ENCODE assay signal across 21 cellular contexts in genomic region chrX:124194209-124194608, GRCh38.
A peak's percentile ranks its signal among the peaks of the same experiment; 100 is the strongest.
DNase-seq lines count a peak whose midpoint lies in the region; ATAC-seq and TF ChIP-seq lines count a peak whose summit lies in the region.
"Had no signal": no experiment of that assay in that cellular context is flagged by ENCODE, and none has a peak within 500 bp of the region (broad histone marks: within the 10 kb centered on the region; RNA-seq: fewer than 3 reads in every experiment).

No MANE protein-coding gene starts in this region.

- no peak for TF ChIP-seq POLR2A in body of pancreas (IDR thresholded peaks at IDR 0.05)

- H3K27ac Mint-ChIP-seq in CD8-positive, alpha-beta T cell, result no peak overlapping the region
- H3K27ac Mint-ChIP-seq: stimulated activated memory B cell treated with anti-CD40 and anti-IgM and Interleukin-4, amounts not matched to agents 10 μg/mL and 1 μg/mL and 100 μg/mL, for 72 hours; T-cell; WTC11 had no signal

- CTCF ChIA-PET in CD8-positive, alpha-beta T cell (lab: Charles Lee), result no interaction called here

- H3K27me3 Mint-ChIP-seq in CD8-positive, alpha-beta T cell (ENCODE audit: low read depth), result no peaks in the 10 kb centered on the region
- H3K27me3 Mint-ChIP-seq: stimulated activated memory B cell treated with anti-CD40 and anti-IgM and Interleukin-4, amounts not matched to agents 10 μg/mL and 1 μg/mL and 100 μg/mL, for 72 hours; T-cell had no signal

- no peaks in the 10 kb centered on the region for H3K4me1 Mint-ChIP-seq in CD8-positive, alpha-beta T cell (ENCODE audit: low read depth)
- H3K4me1 Mint-ChIP-seq: stimulated activated memory B cell treated with anti-CD40 and anti-IgM and Interleukin-4, amounts not matched to agents 10 μg/mL and 1 μg/mL and 100 μg/mL, for 72 hours; T-cell had no signal

- no peaks in the 10 kb centered on the region for H3K36me3 ChIP-seq in body of pancreas (replicated peaks in 1 of 2; ENCODE audit: insufficient read depth in 1 of 2, low read depth in 2 of 2)
- no peaks in the 10 kb centered on the region for H3K36me3 ChIP-seq in CD8-positive, alpha-beta T cell (ENCODE audit: insufficient read depth, low read length)
- H3K36me3 ChIP-seq: esophagus squamous epithelium had no signal

- H3K27ac ChIP-seq in body of pancreas, result no peak overlapping the region
- no peak overlapping the region for H3K27ac ChIP-seq in CD8-positive, alpha-beta T cell (ENCODE audit: low read depth, low read length)

- H3K27me3 ChIP-seq in body of pancreas, result no peaks in the 10 kb centered on the region
- H3K27me3 ChIP-seq in CD8-positive, alpha-beta T cell (ENCODE audit: insufficient read depth, low read length), result no peaks in the 10 kb centered on the region
- H3K27me3 ChIP-seq: esophagus squamous epithelium had no signal

- H3K4me1 ChIP-seq in body of pancreas, result no peaks in the 10 kb centered on the region
- no peaks in the 10 kb centered on the region for H3K4me1 ChIP-seq in CD8-positive, alpha-beta T cell (ENCODE audit: insufficient read depth, low read length)
- H3K4me1 ChIP-seq: esophagus squamous epithelium had no signal

- intact Hi-C loops in body of pancreas (cut with DNase I) (no loop called here), sciatic nerve (cut with DNase I) (no loop called here)
- intact Hi-C loops in CD8-positive, alpha-beta T cell (cut with DNase I, micrococcal nuclease), result no loop called here

- H3K36me3 Mint-ChIP-seq in CD8-positive, alpha-beta T cell, result no peaks in the 10 kb centered on the region
- H3K36me3 Mint-ChIP-seq: natural killer cell treated with Interleukin-12 subunit alpha and Interleukin-12 subunit beta and Interleukin-15 and Interleukin-18, amount 100 ng/mL, for 72 hours; stimulated activated memory B cell treated with anti-CD40 and anti-IgM and Interleukin-4, amounts not matched to agents 10 μg/mL and 1 μg/mL and 100 μg/mL, for 72 hours; T-cell; WTC11 had no signal

- H3K9me3 ChIP-seq in body of pancreas, result no peaks in the 10 kb centered on the region
- H3K9me3 ChIP-seq in CD8-positive, alpha-beta T cell (ENCODE audit: low read length), result no peaks in the 10 kb centered on the region
- H3K9me3 ChIP-seq: esophagus squamous epithelium had no signal

- WGBS in body of pancreas, 2 donors, result 72 to 95% methylated on average over 2 to 6 of the region's 6 CpGs

- DNase-seq in Daoy (ENCODE audit: low read depth) (peak; percentile 11), body of pancreas (peak; percentile 13 to 24 (median 19)), lung microvascular endothelial cell (ENCODE audit: low read depth in 2 of 2) (peak; percentile 5 to 54), sciatic nerve (ENCODE audit: low spot score) (no peak), DMS 273 treated with DMSO at 0.1 percent for 48 hours (lab: John Stamatoyannopoulos, UW) (no peak)
- DNase-seq in stimulated activated CD4-positive, alpha-beta T cell treated with anti-CD3 and anti-CD28 coated beads, Interleukin-2, amount 100 ng/mL, for 48 hours, result no peak
- DNase-seq in CD8-positive, alpha-beta T cell, result no peak
- DNase-seq: activated CD8-positive, alpha-beta memory T cell treated with anti-CD3 and anti-CD28 coated beads for 24 hours; activated gamma-delta T cell treated with Interleukin-2 at 50 U/mL for 16 hours; Calu3; dermis blood vessel endothelial cell; esophagus squamous epithelium; kidney; NCI-H2081; NCI-H69; T-cell had no signal

- H3K4me3 ChIP-seq in body of pancreas, result no peak overlapping the region
- H3K4me3 ChIP-seq in CD8-positive, alpha-beta T cell (ENCODE audit: low read depth, low read length), result no peak overlapping the region
- H3K4me3 ChIP-seq: esophagus squamous epithelium, smooth muscle cell had no signal

- H3K4me3 Mint-ChIP-seq in CD8-positive, alpha-beta T cell, result no peak overlapping the region
- H3K4me3 Mint-ChIP-seq: natural killer cell treated with Interleukin-12 subunit alpha and Interleukin-12 subunit beta and Interleukin-15 and Interleukin-18, amount 100 ng/mL, for 72 hours; stimulated activated memory B cell treated with anti-CD40 and anti-IgM and Interleukin-4, amounts not matched to agents 10 μg/mL and 1 μg/mL and 100 μg/mL, for 72 hours; T-cell; WTC11 had no signal

- TF ChIP-seq CTCF in body of pancreas (IDR thresholded peaks at IDR 0.05), result no peak
- TF ChIP-seq CTCF in CD8-positive, alpha-beta T cell (IDR thresholded peaks at IDR 0.05), result no peak

- POLR2A ChIA-PET in CD8-positive, alpha-beta T cell (lab: Charles Lee), result no interaction called here

- peak; percentile 53 for ATAC-seq in body of pancreas
- ATAC-seq in sciatic nerve, result peak; percentile 63
- no peak for ATAC-seq in CD8-positive, alpha-beta T cell
- ATAC-seq in GM18858 (IDR thresholded peaks at IDR 0.05; ENCODE audit: unreplicated experiment), result no peak
- ATAC-seq: natural killer cell treated with Interleukin-12 subunit alpha and Interleukin-12 subunit beta and Interleukin-15 and Interleukin-18, amount 100 ng/mL, for 72 hours; stimulated activated memory B cell treated with anti-CD40 and anti-IgM and Interleukin-4, amounts not matched to agents 10 μg/mL and 1 μg/mL and 100 μg/mL, for 72 hours; T-cell; WTC11 had no signal

- no peaks in the 10 kb centered on the region for H3K9me3 Mint-ChIP-seq in CD8-positive, alpha-beta T cell
- H3K9me3 Mint-ChIP-seq: natural killer cell treated with Interleukin-12 subunit alpha and Interleukin-12 subunit beta and Interleukin-15 and Interleukin-18, amount 100 ng/mL, for 72 hours; stimulated activated memory B cell treated with anti-CD40 and anti-IgM and Interleukin-4, amounts not matched to agents 10 μg/mL and 1 μg/mL and 100 μg/mL, for 72 hours; T-cell; WTC11 had no signal

Comparison
In these comparisons a context has a peak if more than half of its experiments do, and no peak if none do; other contexts are left out.
1. DNase-seq: peak in Daoy (single experiment), body of pancreas (4 of 4) and lung microvascular endothelial cell (2 of 2); none in sciatic nerve (single experiment), stimulated activated CD4-positive, alpha-beta T cell treated with anti-CD3 and anti-CD28 coated beads, Interleukin-2, amount 100 ng/mL, for 48 hours (0 of 2), CD8-positive, alpha-beta T cell (0 of 7) and DMS 273 treated with DMSO at 0.1 percent for 48 hours (single experiment).
2. ATAC-seq: peak in body of pancreas (single experiment) and sciatic nerve (single experiment); none in CD8-positive, alpha-beta T cell (single experiment) and GM18858 (single experiment).